30 cellular contexts compared by ENCODE assay signal in the genomic region with DNA sequence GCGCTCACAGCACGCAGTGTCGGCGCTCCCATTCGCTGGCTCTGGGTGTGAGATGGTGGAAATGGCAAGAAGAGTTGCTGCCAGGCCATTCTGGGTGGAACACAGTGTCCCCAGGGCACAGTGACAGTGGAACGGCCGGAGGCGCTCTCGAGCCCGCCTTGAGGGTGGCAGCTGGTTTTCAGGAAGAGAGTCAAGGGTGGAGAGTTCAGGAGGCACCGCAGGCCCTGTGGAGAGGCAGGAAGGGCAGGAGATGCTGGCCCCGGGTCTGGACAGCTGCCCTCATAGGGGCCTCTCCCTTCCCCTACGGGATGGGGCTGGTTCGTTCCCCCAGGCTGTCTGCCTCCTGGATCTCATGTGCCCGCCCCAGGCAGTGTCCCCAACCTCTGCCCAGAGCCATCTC.
"Had no signal": no experiment of that assay in that cellular context is flagged by ENCODE, and none has a peak within 500 bp of the region (broad histone marks: within the 10 kb centered on the region; RNA-seq: fewer than 3 reads in every experiment).

No MANE protein-coding gene starts in this region.

- H3K4me3 ChIP-seq: Peyer's patch had no signal

- ATAC-seq: activated T-cell treated with anti-CD3 and anti-CD28 coated beads, Interleukin-2, amount 50 U/mL, for 72 hours; activated T-helper 17 cell treated with anti-CD3 and anti-CD28 coated beads, Interleukin-2, amount 50 U/mL, for 72 hours; PC-3; Right ventricle myocardium inferior; SK-N-SH treated with all-trans-retinoic acid at 6 μM for 48 hours; T-cell; T-helper 17 cell had no signal

- DNase-seq: activated B cell treated with CpG ODN at 0.5 μM for 24 hours; activated CD4-positive, alpha-beta memory T cell treated with anti-CD3 and anti-CD28 coated beads, Interleukin-2, amount 10 ng/mL, durations not matched to agents 7 days and 5 days; activated CD4-positive, alpha-beta T cell treated with anti-CD3 and anti-CD28 coated beads for 48 hours; activated CD4-positive, CD25-positive, alpha-beta regulatory T cell treated with anti-CD3 and anti-CD28 coated beads, Interleukin-2, amount 50 U/mL, for 72 hours; activated effector memory CD4-positive, alpha-beta T cell treated with anti-CD3 and anti-CD28 coated beads, Interleukin-2, amount 50 U/mL, for 16 hours; activated naive CD4-positive, alpha-beta T cell; activated naive CD4-positive, alpha-beta T cell treated with anti-CD3 and anti-CD28 coated beads, Interleukin-2, amount 50 U/mL, for 16 hours; activated naive CD8-positive, alpha-beta T cell treated with anti-CD3 and anti-CD28 coated beads for 36 hours; activated T-cell treated with anti-CD3 and anti-CD28 coated beads, Interleukin-2, amount 50 U/mL, for 1 hour; activated T-cell treated with anti-CD3 and anti-CD28 coated beads, Interleukin-2, amount 50 U/mL, for 72 hours; amniotic stem cell; aorta; brain microvascular endothelial cell; central memory CD4-positive, alpha-beta T cell; NCI-H1105 treated with DMSO at 0.1 percent for 48 hours; NCI-H1436; NCI-H1694; NCI-H1930; NCI-H345; NCI-H524 treated with DMSO at 0.1 percent for 48 hours; PC-3; Peyer's patch; RPMI8226; SIG-M5; T-cell; T-helper 17 cell had no signal

- H3K36me3 ChIP-seq: brain microvascular endothelial cell, Peyer's patch had no signal

- H3K27ac ChIP-seq: brain microvascular endothelial cell, Peyer's patch, VCaP had no signal

- H3K9me3 ChIP-seq: Peyer's patch had no signal
